8 cellular contexts compared by ENCODE assay signal in genomic region chr17:36657763-36658490, GRCh38. TPM values are rescaled to one million over a fixed set of nuclear protein-coding genes. Genes with fewer than 3 reads are reported as not detected.
A peak's percentile ranks its signal among the peaks of the same experiment; 100 is the strongest.
DNase-seq lines count a peak whose midpoint lies in the region; ATAC-seq lines count a peak whose summit lies in the region.

No MANE protein-coding gene starts in this region.

- peak overlapping the region; percentile 30 for H3K4me3 ChIP-seq in right cardiac atrium (ENCODE audit: low read length)
- no peak overlapping the region for H3K4me3 ChIP-seq in skeletal muscle satellite cell (ENCODE audit: low read length)

- no peaks in the 10 kb centered on the region for H3K9me3 Mint-ChIP-seq in activated naive CD4-positive, alpha-beta T cell treated with anti-CD3 and anti-CD28 coated beads for 36 hours
- H3K9me3 Mint-ChIP-seq in activated T-cell treated with anti-CD3 and anti-CD28 coated beads, Interleukin-2, amount 50 U/mL, for 4 hours, result no peaks in the 10 kb centered on the region
- no peaks in the 10 kb centered on the region for H3K9me3 Mint-ChIP-seq in activated T-helper 2 cell treated with anti-CD3 and anti-CD28 coated beads, Interferon-gamma antibody, Interleukin-2, Interleukin-4, amounts not matched to agents 10 μg/mL and 5 μg/mL and 100 μg/mL, durations not matched to agents 14 hours and 24 hours and 36 hours

- peaks cover 7% of the 10 kb centered on the region for H3K4me1 Mint-ChIP-seq in activated naive CD4-positive, alpha-beta T cell treated with anti-CD3 and anti-CD28 coated beads for 36 hours (ENCODE audit: low read depth)
- peaks cover 8% of the 10 kb centered on the region for H3K4me1 Mint-ChIP-seq in activated T-cell treated with anti-CD3 and anti-CD28 coated beads, Interleukin-2, amount 50 U/mL, for 4 hours (ENCODE audit: low read depth)
- H3K4me1 Mint-ChIP-seq in activated T-helper 2 cell treated with anti-CD3 and anti-CD28 coated beads, Interferon-gamma antibody, Interleukin-2, Interleukin-4, amounts not matched to agents 10 μg/mL and 5 μg/mL and 100 μg/mL, durations not matched to agents 14 hours and 24 hours and 36 hours (ENCODE audit: low read depth), result no peaks in the 10 kb centered on the region

- ATAC-seq in activated T-cell treated with anti-CD3 and anti-CD28 coated beads, Interleukin-2, amount 50 U/mL, for 4 hours, result peak; percentile 43 to 48
- peak; percentile 47 to 48 for ATAC-seq in right cardiac atrium
- no peak for ATAC-seq in GM18861 (IDR thresholded peaks at IDR 0.05; ENCODE audit: unreplicated experiment)

- peaks cover 34% of the 10 kb centered on the region for H3K27me3 Mint-ChIP-seq in activated naive CD4-positive, alpha-beta T cell treated with anti-CD3 and anti-CD28 coated beads for 36 hours (ENCODE audit: low read depth)
- H3K27me3 Mint-ChIP-seq in activated T-cell treated with anti-CD3 and anti-CD28 coated beads, Interleukin-2, amount 50 U/mL, for 4 hours (ENCODE audit: low read depth), result peaks cover 56% of the 10 kb centered on the region
- H3K27me3 Mint-ChIP-seq in activated T-helper 2 cell treated with anti-CD3 and anti-CD28 coated beads, Interferon-gamma antibody, Interleukin-2, Interleukin-4, amounts not matched to agents 10 μg/mL and 5 μg/mL and 100 μg/mL, durations not matched to agents 14 hours and 24 hours and 36 hours (ENCODE audit: low read depth), result peaks cover 35% of the 10 kb centered on the region

- H3K27me3 ChIP-seq in right cardiac atrium (ENCODE audit: control insufficient read depth, insufficient read depth) (no peaks in the 10 kb centered on the region), skeletal muscle satellite cell (ENCODE audit: control insufficient read depth, insufficient read depth, low read length) (peaks cover 87% of the 10 kb centered on the region)

- no peaks in the 10 kb centered on the region for H3K36me3 ChIP-seq in skeletal muscle satellite cell (ENCODE audit: insufficient read depth, low read length)

- CTCF ChIA-PET in activated naive CD4-positive, alpha-beta T cell treated with anti-CD3 and anti-CD28 coated beads for 36 hours (lab: Charles Lee), result interaction anchor here (0.5 to 0.6 kb wide), 2 partner anchors 98 to 388 kb away, joined by 3 read pairs; no protein-coding TSS in a partner anchor

- H3K27ac Mint-ChIP-seq in activated naive CD4-positive, alpha-beta T cell treated with anti-CD3 and anti-CD28 coated beads for 36 hours, result no peak overlapping the region
- H3K27ac Mint-ChIP-seq in activated T-helper 2 cell treated with anti-CD3 and anti-CD28 coated beads, Interferon-gamma antibody, Interleukin-2, Interleukin-4, amounts not matched to agents 10 μg/mL and 5 μg/mL and 100 μg/mL, durations not matched to agents 14 hours and 24 hours and 36 hours, result no peak overlapping the region

- DNase-seq in activated naive CD4-positive, alpha-beta T cell treated with anti-CD3 and anti-CD28 coated beads for 36 hours, result peak; percentile 41
- no peak for DNase-seq in activated naive CD4-positive, alpha-beta T cell (lab: John Stamatoyannopoulos, UW)
- DNase-seq in activated T-cell treated with anti-CD3 and anti-CD28 coated beads, Interleukin-2, amount 50 U/mL, for 4 hours, result no peak
- DNase-seq in right cardiac atrium (peak in 2 of 3 donors; percentile 25 to 68), HPDE6-E6E7 (ENCODE audit: extremely low spot score) (no peak)
- no peak for DNase-seq in activated T-helper 2 cell treated with anti-CD3 and anti-CD28 coated beads, Interferon-gamma antibody, Interleukin-2, Interleukin-4, amounts not matched to agents 10 μg/mL and 5 μg/mL and 100 μg/mL, durations not matched to agents 14 hours and 24 hours and 36 hours (ENCODE audit: low spot score)

- H3K4me1 ChIP-seq in right cardiac atrium (ENCODE audit: control insufficient read depth, insufficient read depth, low read length) (no peaks in the 10 kb centered on the region), skeletal muscle satellite cell (ENCODE audit: control insufficient read depth, insufficient read depth, low read length) (no peaks in the 10 kb centered on the region)

- WGBS in right cardiac atrium, result 7% methylated on average over 57 of the region's 57 CpGs

- H3K4me3 Mint-ChIP-seq in activated naive CD4-positive, alpha-beta T cell treated with anti-CD3 and anti-CD28 coated beads for 36 hours, result peak overlapping the region; percentile 39
- H3K4me3 Mint-ChIP-seq in activated T-cell treated with anti-CD3 and anti-CD28 coated beads, Interleukin-2, amount 50 U/mL, for 4 hours, result peak overlapping the region; percentile 60
- H3K4me3 Mint-ChIP-seq in activated T-helper 2 cell treated with anti-CD3 and anti-CD28 coated beads, Interferon-gamma antibody, Interleukin-2, Interleukin-4, amounts not matched to agents 10 μg/mL and 5 μg/mL and 100 μg/mL, durations not matched to agents 14 hours and 24 hours and 36 hours (ENCODE audit: low read depth), result no peak overlapping the region

- H3K36me3 Mint-ChIP-seq in activated naive CD4-positive, alpha-beta T cell treated with anti-CD3 and anti-CD28 coated beads for 36 hours (ENCODE audit: low read depth), result no peaks in the 10 kb centered on the region
- H3K36me3 Mint-ChIP-seq in activated T-cell treated with anti-CD3 and anti-CD28 coated beads, Interleukin-2, amount 50 U/mL, for 4 hours (ENCODE audit: insufficient read depth), result no peaks in the 10 kb centered on the region
- no peaks in the 10 kb centered on the region for H3K36me3 Mint-ChIP-seq in activated T-helper 2 cell treated with anti-CD3 and anti-CD28 coated beads, Interferon-gamma antibody, Interleukin-2, Interleukin-4, amounts not matched to agents 10 μg/mL and 5 μg/mL and 100 μg/mL, durations not matched to agents 14 hours and 24 hours and 36 hours (ENCODE audit: low read depth)

- no peak overlapping the region for H3K9ac ChIP-seq in skeletal muscle satellite cell (ENCODE audit: low read depth, low read length)

- intact Hi-C loops in activated naive CD4-positive, alpha-beta T cell treated with anti-CD3 and anti-CD28 coated beads for 36 hours (cut with micrococcal nuclease), result loop anchor here (5.0 kb wide), 1 partner anchor 49 kb away; no protein-coding TSS in a partner anchor
- intact Hi-C loops in right cardiac atrium (cut with DNase I), result no loop called here
- intact Hi-C loops in activated T-helper 2 cell treated with anti-CD3 and anti-CD28 coated beads, Interferon-gamma antibody, Interleukin-2, Interleukin-4, amounts not matched to agents 10 μg/mL and 5 μg/mL and 100 μg/mL, durations not matched to agents 14 hours and 24 hours and 36 hours (cut with micrococcal nuclease), result no loop called here

- peak overlapping the region; percentile 59 for H3K4me2 ChIP-seq in skeletal muscle satellite cell (ENCODE audit: low read length)

- H3K9me3 ChIP-seq in right cardiac atrium (ENCODE audit: control insufficient read depth, low read length) (no peaks in the 10 kb centered on the region), skeletal muscle satellite cell (replicated peaks; ENCODE audit: low read length) (no peaks in the 10 kb centered on the region)

- H3K27ac ChIP-seq in right cardiac atrium (ENCODE audit: low read length), result no peak overlapping the region

RNA-seq across cellular contexts. Expression of gene MRM1, which starts 56.5 kb away (rescaled TPM):
- total RNA-seq in activated naive CD4-positive, alpha-beta T cell treated with anti-CD3 and anti-CD28 coated beads for 36 hours, result 10 to 100 TPM; 11.0 to 11.3 TPM
- total RNA-seq in activated T-cell treated with anti-CD3 and anti-CD28 coated beads, Interleukin-2, amount 50 U/mL, for 4 hours, result 10 to 100 TPM; 17.2 to 23.8 (median 22.4) TPM
- total RNA-seq in right cardiac atrium, result 1 to 10 TPM; 4.4 to 7.8 (median 5.0) TPM
- polyA plus RNA-seq in right cardiac atrium, result 5.2 TPM
- 6.6 and 7.4 TPM in 2 replicates for total RNA-seq in skeletal muscle satellite cell (2012; rRNA removed)
- 23.2 TPM in 2 replicates for total RNA-seq in activated T-helper 2 cell treated with anti-CD3 and anti-CD28 coated beads, Interferon-gamma antibody, Interleukin-2, Interleukin-4, amounts not matched to agents 10 μg/mL and 5 μg/mL and 100 μg/mL, durations not matched to agents 14 hours and 24 hours and 36 hours

Comparison
In these comparisons a context has a peak if more than half of its experiments do, and no peak if none do; other contexts are left out.
1. DNase-seq: peak in activated naive CD4-positive, alpha-beta T cell treated with anti-CD3 and anti-CD28 coated beads for 36 hours (single experiment) and right cardiac atrium (2 of 3); none in activated naive CD4-positive, alpha-beta T cell (0 of 4), activated T-cell treated with anti-CD3 and anti-CD28 coated beads, Interleukin-2, amount 50 U/mL, for 4 hours (single experiment), HPDE6-E6E7 (single experiment) and activated T-helper 2 cell treated with anti-CD3 and anti-CD28 coated beads, Interferon-gamma antibody, Interleukin-2, Interleukin-4, amounts not matched to agents 10 μg/mL and 5 μg/mL and 100 μg/mL, durations not matched to agents 14 hours and 24 hours and 36 hours (single experiment).